In genomic region chr4:140743194-140743931, GRCh38 we compare ENCODE assay signal across 8 cellular contexts. TPM values are rescaled to one million over a fixed set of nuclear protein-coding genes. Genes with fewer than 3 reads are reported as not detected.
A peak's percentile ranks its signal among the peaks of the same experiment; 100 is the strongest.
DNase-seq lines count a peak whose midpoint lies in the region; ATAC-seq and FAIRE-seq lines count a peak whose summit lies in the region.
"Had no signal": no experiment of that assay in that cellular context is flagged by ENCODE, and none has a peak within 500 bp of the region (broad histone marks: within the 10 kb centered on the region; RNA-seq: fewer than 3 reads in every experiment).

No MANE protein-coding gene starts in this region.

- peaks cover 9 to 29% of the 10 kb centered on the region in 2 donors for H3K27me3 Mint-ChIP-seq in CD8-positive, alpha-beta memory T cell

- no peak overlapping the region for H3K27ac Mint-ChIP-seq in CD8-positive, alpha-beta memory T cell

- ATAC-seq in GM18511 (IDR thresholded peaks at IDR 0.05; ENCODE audit: unreplicated experiment) = peak; percentile 83

- no peak for FAIRE-seq in small intestine (lab: Jason Lieb, UNC)

- H3K4me3 ChIP-seq in H7 (ENCODE audit: insufficient read depth, low read depth, low read length) = no peak overlapping the region
- H3K4me3 ChIP-seq in small intestine (ENCODE audit: low read depth in 1 of 2, low read length in 2 of 2) = no peak overlapping the region
- no peak overlapping the region for H3K4me3 ChIP-seq in CD8-positive, alpha-beta memory T cell (ENCODE audit: low read length)

- H3K4me3 Mint-ChIP-seq in CD8-positive, alpha-beta memory T cell = no peak overlapping the region

- no peaks in the 10 kb centered on the region for H3K36me3 ChIP-seq in H7 (replicated peaks; ENCODE audit: control insufficient read depth, insufficient read depth, low read length)
- no peaks in the 10 kb centered on the region for H3K36me3 ChIP-seq in small intestine (ENCODE audit: control insufficient read depth in 2 of 2, insufficient read depth in 2 of 2, low read length in 2 of 2)
- no peaks in the 10 kb centered on the region for H3K36me3 ChIP-seq in CD8-positive, alpha-beta memory T cell (ENCODE audit: insufficient read depth, low read length)

- peaks cover 1 to 8% of the 10 kb centered on the region in 2 donors for H3K4me1 ChIP-seq in small intestine (ENCODE audit: control insufficient read depth in 2 of 2, insufficient read depth in 1 of 2, low read depth in 1 of 2, low read length in 1 of 2)
- no peaks in the 10 kb centered on the region for H3K4me1 ChIP-seq in CD8-positive, alpha-beta memory T cell (ENCODE audit: insufficient read depth, low read length)

- CTCF ChIA-PET in CD8-positive, alpha-beta memory T cell (lab: Charles Lee) = no interaction called here

- H3K27me3 ChIP-seq in H7 (ENCODE audit: control insufficient read depth, insufficient read depth, low read length) (no peaks in the 10 kb centered on the region), small intestine (ENCODE audit: control insufficient read depth in 2 of 2, insufficient read depth in 2 of 2, low read length in 2 of 2) (no peaks in the 10 kb centered on the region)
- H3K27me3 ChIP-seq in CD8-positive, alpha-beta memory T cell (ENCODE audit: insufficient read depth, low read length, poor library complexity, severe bottlenecking) = no peaks in the 10 kb centered on the region

- DNase-seq in H7 (peak; percentile 4), M059J (ENCODE audit: low read depth) (peak; percentile 49), epithelial cell of prostate (ENCODE audit: low read depth, low spot score) (no peak), small intestine (peak; percentile 44), UCSD-AML1 (lab: John Stamatoyannopoulos, UW; ENCODE audit: unreplicated experiment) (no peak)
- no peak for DNase-seq in CD8-positive, alpha-beta memory T cell

- POLR2A ChIA-PET in CD8-positive, alpha-beta memory T cell (lab: Charles Lee) = no interaction called here

- H3K9me3 Mint-ChIP-seq in CD8-positive, alpha-beta memory T cell = peaks cover 0 to 9% (median 4%) of the 10 kb centered on the region in 5 donors

- WGBS in small intestine, 3 donors = 24 to 29% (median 26%) methylated on average over 4 of the region's 4 CpGs

- H3K36me3 Mint-ChIP-seq in CD8-positive, alpha-beta memory T cell = no peaks in the 10 kb centered on the region
- H3K36me3 Mint-ChIP-seq: activated naive CD4-positive, alpha-beta T cell treated with anti-CD3 and anti-CD28 coated beads, Interleukin-2, amount 50 U/mL, for 72 hours had no signal

- no peaks in the 10 kb centered on the region for H3K4me1 Mint-ChIP-seq in CD8-positive, alpha-beta memory T cell

- H3K27ac ChIP-seq in epithelial cell of prostate (peak overlapping the region; percentile 46), small intestine (ENCODE audit: low read depth in 1 of 2, low read length in 1 of 2) (peak overlapping the region in 1 of 2 donors; percentile 51)
- H3K27ac ChIP-seq in CD8-positive, alpha-beta memory T cell (ENCODE audit: low read depth, low read length) = no peak overlapping the region

- no peaks in the 10 kb centered on the region for H3K9me3 ChIP-seq in small intestine (ENCODE audit: control insufficient read depth, low read depth)
- H3K9me3 ChIP-seq in CD8-positive, alpha-beta memory T cell (ENCODE audit: low read length) = no peaks in the 10 kb centered on the region

RNA-seq across cellular contexts. Expression of gene TBC1D9, which starts 12.8 kb away (rescaled TPM):
- total RNA-seq in H7 (2014; rRNA removed; shearing (Covaris generic)) = 1.6 and 4.6 TPM in 2 replicates
- 9.0 and 15.3 TPM in 2 replicates for total RNA-seq in M059J (2014; rRNA removed; shearing (Covaris generic))
- polyA plus RNA-seq in small intestine = 10 to 100 TPM in 2 of 3 donors, 1 to 10 TPM in 1; 6.8 to 11.4 (median 10.1) TPM
- total RNA-seq in CD8-positive, alpha-beta memory T cell = under 1 TPM; 0.13 to 0.46 TPM
- polyA plus RNA-seq in CD8-positive, alpha-beta memory T cell = not detected

Comparison
In these comparisons a context has a peak if more than half of its experiments do, and no peak if none do; other contexts are left out.
1. DNase-seq: peak in H7 (single experiment), M059J (single experiment) and small intestine (single experiment); none in epithelial cell of prostate (single experiment), UCSD-AML1 (single experiment) and CD8-positive, alpha-beta memory T cell (0 of 5).